7 cellular contexts compared by ENCODE assay signal in genomic region chr11:32420937-32421532, GRCh38. TPM values are rescaled to one million over a fixed set of nuclear protein-coding genes. Genes with fewer than 3 reads are reported as not detected.
DNase-seq lines count a peak whose midpoint lies in the region; ATAC-seq, FAIRE-seq and TF ChIP-seq lines count a peak whose summit lies in the region.

No MANE protein-coding gene starts in this region.

- H3K79me2 ChIP-seq in K562 (ENCODE audit: control insufficient read depth, insufficient read depth, low read length): peaks cover 68% of the 10 kb centered on the region

- H3K27me3 ChIP-seq in K562 (ENCODE audit: control insufficient read depth in 2 of 2, insufficient read depth in 2 of 2, low read length in 2 of 2): no peaks in the 10 kb centered on the region

- ATAC-seq in GM18867 (IDR thresholded peaks at IDR 0.05; ENCODE audit: unreplicated experiment) (peak; percentile 67), K562 (peak; percentile 88)

- no peaks in the 10 kb centered on the region for H4K20me1 ChIP-seq in K562 (replicated peaks; ENCODE audit: control insufficient read depth, insufficient read depth, low read length)

- POLR2A ChIA-PET in K562 (lab: Yijun Ruan, JAX): interaction anchor here (1.0 to 2.5 kb wide), 10 partner anchors 9 to 473 kb away, joined by 3 to 15 read pairs (median 7); partner anchors contain the start of genes EIF3M and WT1

- TSS peak; percentile 60 for BruUV-seq in K562 (replicated peaks; lab: Mats Ljungman, UMichigan)

- in situ Hi-C loops in K562 (cut with MboI): no loop called here
- in situ Hi-C loops in ACHN (cut with HindIII; ENCODE audit: low pct_ligation_motif_present, low pct_unique_long_range_greater_than_20kb, low sequenced_read_pairs): no loop called here

- H3K9me3 ChIP-seq in K562 (replicated peaks; ENCODE audit: control insufficient read depth, insufficient read depth, low read depth, low read length): no peaks in the 10 kb centered on the region

- peak overlapping the region; percentile 91 for H3K27ac ChIP-seq in K562 (ENCODE audit: extremely low read depth, low read depth, low read length)

- no peaks in the 10 kb centered on the region for H3K9me1 ChIP-seq in K562 (ENCODE audit: control insufficient read depth, insufficient read depth, low read length)

- peaks cover 76% of the 10 kb centered on the region for H3K36me3 ChIP-seq in K562 (ENCODE audit: control insufficient read depth, insufficient read depth, low read length)

- peak overlapping the region; percentile 75 for H2AFZ ChIP-seq in K562 (ENCODE audit: low read depth, low read length)

- WGBS in K562 (ENCODE audit: insufficient coverage, low coverage, missing lambda C conversion rate): 2% methylated on average over 9 of the region's 9 CpGs

- intact Hi-C loops in K562 (cut with micrococcal nuclease): loop anchor here (1.0 to 2.0 kb wide), 2 partner anchors 13 to 34 kb away; no protein-coding TSS in a partner anchor

- H3K4me1 ChIP-seq in K562 (replicated peaks in 1 of 2; ENCODE audit: control insufficient read depth in 2 of 2, insufficient read depth in 2 of 2, low read length in 2 of 2): peaks cover 24 to 49% of the 10 kb centered on the region in 2 experiments

- peak overlapping the region; percentile 66 to 80; a peak in 3 of 4 replicates for H3K9ac ChIP-seq in K562 (ENCODE audit: insufficient read depth in 1 of 2, low read depth in 2 of 2, low read length in 2 of 2)

- DNase-seq in H54 (ENCODE audit: insufficient read length, low spot score): no peak
- DNase-seq in M059J (ENCODE audit: low read depth): peak; percentile 93
- DNase-seq in K562 (ENCODE audit: extremely low read depth in 1 of 4, low spot score in 3 of 4): peak; percentile 31 to 83 (median 57)
- DNase-seq in ACHN: no peak
- no peak for DNase-seq in AG20443 (ENCODE audit: low spot score)
- no peak for DNase-seq in stimulated activated CD4-positive, alpha-beta T cell treated with anti-CD3 and anti-CD28 coated beads, Interleukin-4, amount 100 ng/mL, for 1 hour

- CTCF ChIA-PET in K562 (lab: Yijun Ruan, JAX; ENCODE audit: low intra/inter-chr PET ratio): no interaction called here

- FAIRE-seq in H54 (lab: Jason Lieb, UNC): peak; percentile 45
- FAIRE-seq in K562 (lab: Jason Lieb, UNC): peak; percentile 88

- H3K4me3 ChIP-seq in K562: peak overlapping the region; percentile 7; the same call in 1 of the 2 replicates

- H3K4me2 ChIP-seq in K562 (ENCODE audit: insufficient read depth, low read length): peak overlapping the region; percentile 78

- 0 out of 6 replicates have a peak, but pooled peaks of 1 of the 3 experiments have one; percentile 8 for TF ChIP-seq CTCF in K562 (IDR thresholded peaks at IDR 0.05 in 2 of 3, conservative IDR thresholded peaks at IDR 0.05 in 1 of 3; ENCODE audit: insufficient read depth in 2 of 3, low read depth in 1 of 3, low read length in 3 of 3)

- TF ChIP-seq RAD21 in K562 (CRISPR knock-in tag; conservative IDR thresholded peaks at IDR 0.05 in 1 of 2, IDR thresholded peaks at IDR 0.05 in 1 of 2): no peak

- no peak for TF ChIP-seq POLR2A in H54 (IDR thresholded peaks at IDR 0.05; ENCODE audit: low read depth, low read length)
- TF ChIP-seq POLR2A in K562 (conservative IDR thresholded peaks at IDR 0.05): peak; percentile 37; the same call in 1 of the 2 replicates

- peak; percentile 85 for TF ChIP-seq EP300 in K562 (IDR thresholded peaks at IDR 0.05; ENCODE audit: low read length)

TF ChIP-seq in K562, 482 proteins besides CTCF, POLR2A, EP300 and RAD21 (continues in another document):
- TF ChIP-seq NRF1 (conservative IDR thresholded peaks at IDR 0.05 in 1 of 2, IDR thresholded peaks at IDR 0.05 in 1 of 2) (peak; percentile 46 to 59; a peak in 3 of 4 replicates), HDAC2 (IDR thresholded peaks at IDR 0.05) (no peak), E2F3 (CRISPR knock-in tag; IDR thresholded peaks at IDR 0.05) (no peak), HLTF (IDR thresholded peaks at IDR 0.05) (no peak), ZNF449 (CRISPR knock-in tag; IDR thresholded peaks at IDR 0.05) (0 out of 2 replicates have a peak, but pooled peaks have one; percentile 45), HEY1 (CRISPR knock-in tag; IDR thresholded peaks at IDR 0.05; ENCODE audit: borderline replicate concordance) (peak; percentile 32; the same call in 1 of the 2 replicates), LARP7 (IDR thresholded peaks at IDR 0.05) (no peak), ZNF644 (tag; IDR thresholded peaks at IDR 0.05; ENCODE audit: low read depth) (0 out of 2 replicates have a peak, but pooled peaks have one; percentile 36), RBM17 (IDR thresholded peaks at IDR 0.05; ENCODE audit: borderline replicate concordance, low read depth, low read length) (no peak), ZFP91 (CRISPR knock-in tag; IDR thresholded peaks at IDR 0.05) (no peak), DACH1 (IDR thresholded peaks at IDR 0.05; ENCODE audit: partially characterized antibody) (peak; percentile 6), SNRNP70 (optimal IDR thresholded peaks at IDR 0.05; ENCODE audit: low read depth, low read length) (no peak), MAZ (CRISPR knock-in tag; conservative IDR thresholded peaks at IDR 0.05 in 1 of 2, IDR thresholded peaks at IDR 0.05 in 1 of 2) (peak; percentile 22 to 71; a peak in 3 of 4 replicates), KLF13 (tag; IDR thresholded peaks at IDR 0.05; ENCODE audit: borderline replicate concordance, low read depth) (0 out of 2 replicates have a peak, but pooled peaks have one; percentile 21)
- TF ChIP-seq, protein P1, sequence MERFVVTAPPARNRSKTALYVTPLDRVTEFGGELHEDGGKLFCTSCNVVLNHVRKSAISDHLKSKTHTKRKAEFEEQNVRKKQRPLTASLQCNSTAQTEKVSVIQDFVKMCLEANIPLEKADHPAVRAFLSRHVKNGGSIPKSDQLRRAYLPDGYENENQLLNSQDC (CRISPR knock-in tag; IDR thresholded peaks at IDR 0.05): no peak
- TF ChIP-seq, protein P2, sequence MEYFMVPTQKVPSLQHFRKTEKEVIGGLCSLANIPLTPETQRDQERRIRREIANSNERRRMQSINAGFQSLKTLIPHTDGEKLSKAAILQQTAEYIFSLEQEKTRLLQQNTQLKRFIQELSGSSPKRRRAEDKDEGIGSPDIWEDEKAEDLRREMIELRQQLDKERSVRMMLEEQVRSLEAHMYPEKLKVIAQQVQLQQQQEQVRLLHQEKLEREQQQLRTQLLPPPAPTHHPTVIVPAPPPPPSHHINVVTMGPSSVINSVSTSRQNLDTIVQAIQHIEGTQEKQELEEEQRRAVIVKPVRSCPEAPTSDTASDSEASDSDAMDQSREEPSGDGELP (CRISPR knock-in tag; IDR thresholded peaks at IDR 0.05; ENCODE audit: borderline replicate concordance): peak; percentile 93
- TF ChIP-seq, protein P3, sequence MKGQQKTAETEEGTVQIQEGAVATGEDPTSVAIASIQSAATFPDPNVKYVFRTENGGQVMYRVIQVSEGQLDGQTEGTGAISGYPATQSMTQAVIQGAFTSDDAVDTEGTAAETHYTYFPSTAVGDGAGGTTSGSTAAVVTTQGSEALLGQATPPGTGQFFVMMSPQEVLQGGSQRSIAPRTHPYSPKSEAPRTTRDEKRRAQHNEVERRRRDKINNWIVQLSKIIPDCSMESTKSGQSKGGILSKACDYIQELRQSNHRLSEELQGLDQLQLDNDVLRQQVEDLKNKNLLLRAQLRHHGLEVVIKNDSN (CRISPR knock-in tag; IDR thresholded peaks at IDR 0.05): no peak

RNA-seq across cellular contexts. Expression of gene WT1, which starts 14.3 kb away (rescaled TPM):
- 4.6 and 5.9 TPM in 2 replicates for total RNA-seq in M059J (2014; rRNA removed; shearing (Covaris generic))
- total RNA-seq in K562 (2011; cell fraction: chromatin; rRNA removed; ENCODE audit: low replicate concordance): 41.5 and 41.9 TPM in 2 replicates
- 28.6 and 32.5 TPM in 2 replicates for total RNA-seq in K562 (2011; cell fraction: nucleolus; rRNA removed)
- total RNA-seq in K562 (2011; cell fraction: nucleoplasm; rRNA removed): 31.4 and 35.9 TPM in 2 replicates
- total RNA-seq in K562 (2014; rRNA removed) (21.3 and 24.3 TPM in 2 replicates), K562 (2014; rRNA removed; fragmentation: Illumina TruSeq; extraction: Trizol) (18.3 and 19.7 TPM in 2 replicates), K562 (2015; rRNA removed; fragmentation: Illumina TruSeq; extraction: Trizol) (19.4 and 20.2 TPM in 2 replicates), K562 (2021) (27.1 and 29.3 TPM in 2 replicates)
- polyA plus RNA-seq in K562 (2011; rRNA removed) (19.0 and 24.9 TPM in 2 replicates), K562 (2014; fragmentation: Illumina TruSeq; extraction: Trizol) (32.8 and 33.8 TPM in 2 replicates), K562 (2014; fragmentation: Nextera tagmentation; extraction: Ambion mirVana) (1 to 10 TPM; 7.1 to 7.7 TPM), K562 (2014; rRNA removed) (19.9 and 20.0 TPM in 2 replicates)
- polyA plus RNA-seq in K562 (2011; cell fraction: cytosol; rRNA removed): 20.1 and 41.9 TPM in 2 replicates
- 31.6 and 45.8 TPM in 2 replicates for polyA plus RNA-seq in K562 (2011; cell fraction: nucleus; rRNA removed)
- polyA plus RNA-seq in K562 (2012): 30.5 and 31.1 TPM in 2 replicates
- polyA minus RNA-seq in K562 (2011; rRNA and poly(A)+ RNA removed): 24.1 and 25.5 TPM in 2 replicates
- polyA minus RNA-seq in K562 (2011; cell fraction: cytosol; rRNA and poly(A)+ RNA removed): 34.2 and 39.8 TPM in 2 replicates
- polyA minus RNA-seq in K562 (2011; cell fraction: nucleus; rRNA and poly(A)+ RNA removed): 21.9 and 22.5 TPM in 2 replicates

Comparison
In these comparisons a context has a peak if more than half of its experiments do, and no peak if none do; other contexts are left out.
1. DNase-seq: peak in M059J (single experiment) and K562 (4 of 4); none in H54 (single experiment), ACHN (single experiment), AG20443 (single experiment) and stimulated activated CD4-positive, alpha-beta T cell treated with anti-CD3 and anti-CD28 coated beads, Interleukin-4, amount 100 ng/mL, for 1 hour (single experiment).